8 cellular contexts compared by ENCODE assay signal in genomic region chr3:8607285-8608040, GRCh38. TPM values are rescaled to one million over a fixed set of nuclear protein-coding genes. Genes with fewer than 3 reads are reported as not detected.
A peak's percentile ranks its signal among the peaks of the same experiment; 100 is the strongest.
DNase-seq lines count a peak whose midpoint lies in the region; ATAC-seq and TF ChIP-seq lines count a peak whose summit lies in the region.

No MANE protein-coding gene starts in this region.

- 29% methylated on average over 7 of the region's 7 CpGs for WGBS in right cardiac atrium

- peak; percentile 4 for DNase-seq in COLO668 (lab: John Stamatoyannopoulos, UW; ENCODE audit: unreplicated experiment)
- DNase-seq in amygdala (lab: John Stamatoyannopoulos, UW): peak in 33 of 56 donors; percentile 5 to 53 (median 20)
- peak; percentile 79 to 92 (median 87) for DNase-seq in right cardiac atrium
- DNase-seq in gastrocnemius medialis: peak; percentile 66 to 74
- DNase-seq in activated CD4-positive, alpha-beta T cell treated with anti-CD3 and anti-CD28 coated beads for 1 hour: no peak
- no peak for DNase-seq in T-helper 1 cell
- no peak for DNase-seq in NCI-H128 (lab: John Stamatoyannopoulos, UW; ENCODE audit: unreplicated experiment)

- H3K36me3 ChIP-seq in gastrocnemius medialis: no peaks in the 10 kb centered on the region

- peak; percentile 77 to 85 (median 82) for TF ChIP-seq CTCF in gastrocnemius medialis (IDR thresholded peaks at IDR 0.05 in 4 of 5, conservative IDR thresholded peaks at IDR 0.05 in 1 of 5)

- intact Hi-C loops in right cardiac atrium (cut with DNase I) (loop anchor here (5.0 kb wide), 2 partner anchors 125 to 165 kb away; no protein-coding TSS in a partner anchor), gastrocnemius medialis (cut with DNase I; ENCODE audit: low total_unique reads) (loop anchor here (1.0 to 2.0 kb wide), 2 partner anchors 127 to 165 kb away; no protein-coding TSS in a partner anchor)

- H3K4me1 ChIP-seq in right cardiac atrium (ENCODE audit: control insufficient read depth, insufficient read depth, low read length) (peaks cover 10% of the 10 kb centered on the region), gastrocnemius medialis (peaks cover 27 to 28% of the 10 kb centered on the region in 2 donors)

- TF ChIP-seq POLR2A in gastrocnemius medialis (IDR thresholded peaks at IDR 0.05): no peak

- H3K27ac ChIP-seq in right cardiac atrium (ENCODE audit: low read length) (no peak overlapping the region), gastrocnemius medialis (peak overlapping the region in 2 of 4 donors; percentile 26 to 37)

- H3K27me3 ChIP-seq in right cardiac atrium (ENCODE audit: control insufficient read depth, insufficient read depth) (no peaks in the 10 kb centered on the region), gastrocnemius medialis (no peaks in the 10 kb centered on the region)

- H3K4me3 ChIP-seq in right cardiac atrium (ENCODE audit: low read length) (no peak overlapping the region), gastrocnemius medialis (no peak overlapping the region)

- H3K9me3 ChIP-seq in right cardiac atrium (ENCODE audit: control insufficient read depth, low read length) (no peaks in the 10 kb centered on the region), gastrocnemius medialis (no peaks in the 10 kb centered on the region)

- in situ Hi-C loops in gastrocnemius medialis (cut with MboI; ENCODE audit: low sequenced_read_pairs in 4 of 4): loop anchor here (5.0 to 10.0 kb wide), 4 partner anchors 123 to 165 kb away; no protein-coding TSS in a partner anchor

- peak; percentile 68 for ATAC-seq in HG02759 (IDR thresholded peaks at IDR 0.05; ENCODE audit: unreplicated experiment)
- peak; percentile 97 to 98 for ATAC-seq in right cardiac atrium
- ATAC-seq in gastrocnemius medialis: peak; percentile 95 to 100

RNA-seq across cellular contexts. Expression of gene SSUH2, which starts 37.1 kb away (rescaled TPM):
- total RNA-seq in right cardiac atrium (1 to 10 TPM in 1 of 4 donors, under 1 TPM in 3; 0.51 to 1.4 (median 0.68) TPM), gastrocnemius medialis (under 1 TPM in 2 of 4 donors, not detected in 2; 0.15 to 0.33 TPM)
- polyA plus RNA-seq in right cardiac atrium: 1.8 TPM

Comparison
In these comparisons a context has a peak if more than half of its experiments do, and no peak if none do; other contexts are left out.
1. DNase-seq: peak in COLO668 (single experiment), amygdala (33 of 56), right cardiac atrium (3 of 3) and gastrocnemius medialis (2 of 2); none in activated CD4-positive, alpha-beta T cell treated with anti-CD3 and anti-CD28 coated beads for 1 hour (single experiment), T-helper 1 cell (0 of 5) and NCI-H128 (single experiment).
2. Peak in every context shown above with its lines, with median percentiles within 50 percentile points of each other: ATAC-seq.